ENCODE assay signal across 17 cellular contexts in genomic region chr16:72922714-72923113, GRCh38.
"Had no signal": no experiment of that assay in that cellular context is flagged by ENCODE, and none has a peak within 500 bp of the region (broad histone marks: within the 10 kb centered on the region; RNA-seq: fewer than 3 reads in every experiment).

No MANE protein-coding gene starts in this region.

- H3K4me3 Mint-ChIP-seq: activated naive CD8-positive, alpha-beta T cell treated with anti-CD3 and anti-CD28 coated beads for 36 hours had no signal

- H3K4me3 ChIP-seq: lung, suprapubic skin, upper lobe of right lung had no signal

- ATAC-seq: activated CD4-positive, CD25-positive, alpha-beta regulatory T cell treated with anti-CD3 and anti-CD28 coated beads, Interleukin-2, amount 50 U/mL, for 24 hours; esophagus mucosa; left colon; upper lobe of right lung had no signal

- H3K27ac ChIP-seq: right atrium auricular region, suprapubic skin, upper lobe of right lung had no signal

- H3K36me3 ChIP-seq: right atrium auricular region, suprapubic skin, upper lobe of right lung had no signal

- DNase-seq: activated CD4-positive, alpha-beta T cell treated with anti-CD3 and anti-CD28 coated beads, Interleukin-2, amount 50 U/mL, for 48 hours; activated gamma-delta T cell; activated naive CD8-positive, alpha-beta T cell treated with anti-CD3 and anti-CD28 coated beads for 36 hours; activated T-cell treated with anti-CD3 and anti-CD28 coated beads, Interleukin-2, amount 50 U/mL, for 48 hours; anterior cingulate cortex; left colon; midbrain; small intestine; stimulated activated CD4-positive, alpha-beta T cell treated with anti-CD3 and anti-CD28 coated beads, Interleukin-4, amount 100 ng/mL, for 24 hours; stimulated activated CD8-positive, alpha-beta memory T cell treated with anti-CD3 and anti-CD28 coated beads, Interleukin-4, amount 100 ng/mL, for 48 hours; stimulated activated naive CD4-positive, alpha-beta T cell treated with Interleukin-2 at 50 U/mL for 16 hours; upper lobe of right lung had no signal

- H3K27me3 ChIP-seq: right atrium auricular region, suprapubic skin, upper lobe of right lung had no signal

- H3K9me3 ChIP-seq: suprapubic skin, upper lobe of right lung had no signal

- H3K27me3 Mint-ChIP-seq: activated naive CD8-positive, alpha-beta T cell treated with anti-CD3 and anti-CD28 coated beads for 36 hours had no signal

- H3K27ac Mint-ChIP-seq: activated naive CD8-positive, alpha-beta T cell treated with anti-CD3 and anti-CD28 coated beads for 36 hours had no signal

- H3K36me3 Mint-ChIP-seq: activated naive CD8-positive, alpha-beta T cell treated with anti-CD3 and anti-CD28 coated beads for 36 hours had no signal
